In genomic region chr12:52278931-52279682, GRCh38 we compare ENCODE assay signal across 8 cellular contexts. TPM values are rescaled to one million over a fixed set of nuclear protein-coding genes. Genes with fewer than 3 reads are reported as not detected.
A peak's percentile ranks its signal among the peaks of the same experiment; 100 is the strongest.
DNase-seq lines count a peak whose midpoint lies in the region; ATAC-seq, FAIRE-seq and TF ChIP-seq lines count a peak whose summit lies in the region.

No MANE protein-coding gene starts in this region.

- no peak for TF ChIP-seq POLR2A in HepG2 (IDR thresholded peaks at IDR 0.05; ENCODE audit: insufficient read depth in 1 of 2, low read depth in 2 of 2, low read length in 2 of 2)

- no peaks in the 10 kb centered on the region for H3K36me3 Mint-ChIP-seq in activated CD4-positive, alpha-beta T cell treated with anti-CD3 and anti-CD28 coated beads for 36 hours (ENCODE audit: low read depth)

- no peaks in the 10 kb centered on the region for H3K36me3 ChIP-seq in colonic mucosa
- no peaks in the 10 kb centered on the region for H3K36me3 ChIP-seq in HepG2 (replicated peaks in 1 of 2; ENCODE audit: control insufficient read depth in 1 of 2, insufficient read depth in 2 of 2, low read length in 2 of 2)

- TF ChIP-seq EP300 in HepG2 (IDR thresholded peaks at IDR 0.05; ENCODE audit: low read depth in 2 of 2, low read length in 2 of 2): no peak
- TF ChIP-seq EP300 in HepG2 (CRISPR knock-in tag; IDR thresholded peaks at IDR 0.05; ENCODE audit: borderline replicate concordance): no peak

- POLR2A ChIA-PET in activated CD4-positive, alpha-beta T cell treated with anti-CD3 and anti-CD28 coated beads for 36 hours (lab: Charles Lee): no interaction called here
- POLR2A ChIA-PET in HepG2 (lab: Yijun Ruan, JAX): no interaction called here

- DNase-seq in EH (ENCODE audit: low read depth) (peak; percentile 79), NCI-H2196 (lab: John Stamatoyannopoulos, UW; ENCODE audit: unreplicated experiment) (peak; percentile 83), colonic mucosa (peak; percentile 75), HepG2 (ENCODE audit: low spot score) (peak; percentile 21), KG1 (lab: John Stamatoyannopoulos, UW) (no peak)
- peak; percentile 85 for DNase-seq in activated CD4-positive, alpha-beta T cell treated with anti-CD3 and anti-CD28 coated beads for 36 hours
- DNase-seq in stimulated activated CD4-positive, alpha-beta T cell treated with anti-CD3 and anti-CD28 coated beads, Interleukin-4, amount 100 ng/mL, for 1 hour: peak; percentile 76

- no peak overlapping the region for H3K27ac Mint-ChIP-seq in activated CD4-positive, alpha-beta T cell treated with anti-CD3 and anti-CD28 coated beads for 36 hours

- peak overlapping the region; percentile 36; the same call in 1 of the 2 replicates for H3K4me2 ChIP-seq in HepG2 (ENCODE audit: low read depth, low read length)

- H3K27me3 ChIP-seq in colonic mucosa (no peaks in the 10 kb centered on the region), HepG2 (ENCODE audit: control insufficient read depth in 1 of 2, insufficient read depth in 2 of 2, low read length in 2 of 2) (peaks cover 4 to 36% of the 10 kb centered on the region in 2 experiments; a peak in 2 of 5 replicates)

- no peak overlapping the region for H3K4me3 Mint-ChIP-seq in activated CD4-positive, alpha-beta T cell treated with anti-CD3 and anti-CD28 coated beads for 36 hours

- H3K4me3 ChIP-seq in colonic mucosa (no peak overlapping the region), HepG2 (replicated peaks in 1 of 3; ENCODE audit: insufficient read depth in 1 of 3, low read depth in 2 of 3, low read length in 3 of 3) (no peak overlapping the region; a peak in 1 of 6 replicates)

- H3K4me1 ChIP-seq in colonic mucosa: no peaks in the 10 kb centered on the region
- peaks cover 36% of the 10 kb centered on the region for H3K4me1 ChIP-seq in HepG2 (ENCODE audit: insufficient read depth, low read length)

- ATAC-seq in HG02571 (IDR thresholded peaks at IDR 0.05; ENCODE audit: unreplicated experiment) (peak; percentile 53), HepG2 (peak; percentile 98)
- ATAC-seq in activated CD4-positive, alpha-beta T cell treated with anti-CD3 and anti-CD28 coated beads for 36 hours: peak; percentile 99

- in situ Hi-C loops in HepG2 (cut with HindIII; ENCODE audit: extremely low pct_ligation_motif_present, low pct_unique_long_range_greater_than_20kb): no loop called here

- intact Hi-C loops in activated CD4-positive, alpha-beta T cell treated with anti-CD3 and anti-CD28 coated beads for 36 hours (cut with DNase I, micrococcal nuclease): loop anchor here in 1 of 2 experiments (1.0 to 2.0 kb wide), 4 partner anchors 20 to 122 kb away; no protein-coding TSS in a partner anchor
- intact Hi-C loops in colonic mucosa (cut with DNase I) (no loop called here), HepG2 (cut with micrococcal nuclease; ENCODE audit: unreplicated experiment) (no loop called here)

- H3K27me3 Mint-ChIP-seq in activated CD4-positive, alpha-beta T cell treated with anti-CD3 and anti-CD28 coated beads for 36 hours: peaks cover 47% of the 10 kb centered on the region

- TF ChIP-seq CTCF in colonic mucosa (IDR thresholded peaks at IDR 0.05): peak; percentile 97
- TF ChIP-seq CTCF in HepG2 (CRISPR knock-in tag; IDR thresholded peaks at IDR 0.05): peak; percentile 89

- H3K9ac ChIP-seq in colonic mucosa (ENCODE audit: low read depth in 2 of 2, low read length in 2 of 2) (no peak overlapping the region), HepG2 (ENCODE audit: insufficient read depth, low read depth, low read length) (no peak overlapping the region)

- H2AFZ ChIP-seq in HepG2 (ENCODE audit: low read length): no peak overlapping the region

- no peak overlapping the region for H3K27ac ChIP-seq in colonic mucosa
- H3K27ac ChIP-seq in HepG2 (ENCODE audit: extremely low read length, insufficient read depth, low read length): no peak overlapping the region

- peaks cover 3% of the 10 kb centered on the region for H3K4me1 Mint-ChIP-seq in activated CD4-positive, alpha-beta T cell treated with anti-CD3 and anti-CD28 coated beads for 36 hours

- CTCF ChIA-PET in activated CD4-positive, alpha-beta T cell treated with anti-CD3 and anti-CD28 coated beads for 36 hours (lab: Charles Lee): interaction anchor here (0.6 to 4.3 kb wide), 44 partner anchors 9 to 818 kb away, joined by 3 to 29 read pairs (median 4); partner anchors contain the start of genes IGFBP6 and KRT6C
- CTCF ChIA-PET in HepG2 (lab: Yijun Ruan, JAX; ENCODE audit: low intra/inter-chr PET ratio, low total read pairs): interaction anchor here (1.8 kb wide), 1 partner anchor 57 kb away, joined by 4 read pairs; no protein-coding TSS in a partner anchor

- no peaks in the 10 kb centered on the region for H3K79me2 ChIP-seq in HepG2 (ENCODE audit: insufficient read depth, low read length)

- H3K9me3 ChIP-seq in colonic mucosa: no peaks in the 10 kb centered on the region
- H3K9me3 ChIP-seq in HepG2 (ENCODE audit: low read length): no peaks in the 10 kb centered on the region

- WGBS in HepG2 (ENCODE audit: low lambda C conversion rate): 32% methylated on average over 12 of the region's 28 CpGs

- H4K20me1 ChIP-seq in HepG2 (ENCODE audit: insufficient read depth, low read length): no peaks in the 10 kb centered on the region

- BruUV-seq in HepG2 (replicated peaks; lab: Mats Ljungman, UMichigan): no TSS peak

- H3K9me3 Mint-ChIP-seq in activated CD4-positive, alpha-beta T cell treated with anti-CD3 and anti-CD28 coated beads for 36 hours (ENCODE audit: low read depth): no peaks in the 10 kb centered on the region

- no peak for FAIRE-seq in HepG2 (lab: Jason Lieb, UNC)

- TF ChIP-seq RAD21 in HepG2 (CRISPR knock-in tag; IDR thresholded peaks at IDR 0.05): peak; percentile 43; the same call in 1 of the 2 replicates

RNA-seq across cellular contexts. Expression of gene KRT86, which starts 4.7 kb away (rescaled TPM):
- total RNA-seq in activated CD4-positive, alpha-beta T cell treated with anti-CD3 and anti-CD28 coated beads for 36 hours: not detected
- total RNA-seq in colonic mucosa (under 1 TPM in 1 of 2 donors, not detected in 1; 0.16 TPM), HepG2 (2016; rRNA removed; fragmentation: Illumina TruSeq; extraction: Trizol) (not detected in 2 replicates)
- total RNA-seq in HepG2 (2016; cell fraction: cytosol; rRNA removed; fragmentation: Illumina TruSeq; extraction: Trizol; ENCODE audit: low read depth): not detected in 2 replicates
- total RNA-seq in HepG2 (2016; cell fraction: insoluble cytoplasmic fraction; rRNA removed; fragmentation: Illumina TruSeq; extraction: Trizol): not detected in 2 replicates
- not detected in 2 replicates for total RNA-seq in HepG2 (2016; cell fraction: membrane; rRNA removed; fragmentation: Illumina TruSeq; extraction: Trizol)
- total RNA-seq in HepG2 (2016; cell fraction: nucleus; rRNA removed; fragmentation: Illumina TruSeq; extraction: Trizol): not detected in 2 replicates
- polyA plus RNA-seq in HepG2 (2011; rRNA removed): not detected in 2 replicates
- polyA plus RNA-seq in HepG2 (2011; cell fraction: cytosol; rRNA removed): not detected in 2 replicates
- polyA plus RNA-seq in HepG2 (2011; cell fraction: nucleus; rRNA removed): not detected in 2 replicates
- not detected in 2 replicates for polyA plus RNA-seq in HepG2 (2012)
- polyA plus RNA-seq in HepG2 (2016; cell fraction: cytosol; fragmentation: Illumina TruSeq; extraction: Trizol; ENCODE audit: low read depth): not detected in 2 replicates
- polyA plus RNA-seq in HepG2 (2016; cell fraction: insoluble cytoplasmic fraction; fragmentation: Illumina TruSeq; extraction: Trizol; ENCODE audit: low read depth): not detected in 2 replicates
- not detected in 2 replicates for polyA plus RNA-seq in HepG2 (2016; cell fraction: membrane; fragmentation: Illumina TruSeq; extraction: Trizol; ENCODE audit: low read depth)
- polyA plus RNA-seq in HepG2 (2016; cell fraction: nucleus; fragmentation: Illumina TruSeq; extraction: Trizol; ENCODE audit: insufficient read depth, low read depth): not detected in 2 replicates
- polyA minus RNA-seq in HepG2 (2011; rRNA and poly(A)+ RNA removed; ENCODE audit: low replicate concordance): 0.61 TPM in 1 of 2 replicates, not detected in the other
- polyA minus RNA-seq in HepG2 (2011; cell fraction: cytosol; rRNA and poly(A)+ RNA removed): not detected in 2 replicates
- polyA minus RNA-seq in HepG2 (2011; cell fraction: nucleus; rRNA and poly(A)+ RNA removed): not detected in 2 replicates

RNA-seq across cellular contexts. Expression of gene KRT81, which starts 12.2 kb away (rescaled TPM):
- not detected for total RNA-seq in activated CD4-positive, alpha-beta T cell treated with anti-CD3 and anti-CD28 coated beads for 36 hours
- total RNA-seq in colonic mucosa (under 1 TPM in 1 of 2 donors, not detected in 1; 0.77 TPM), HepG2 (2016; rRNA removed; fragmentation: Illumina TruSeq; extraction: Trizol) (not detected in 2 replicates)
- total RNA-seq in HepG2 (2016; cell fraction: cytosol; rRNA removed; fragmentation: Illumina TruSeq; extraction: Trizol; ENCODE audit: low read depth): not detected in 2 replicates
- not detected in 2 replicates for total RNA-seq in HepG2 (2016; cell fraction: insoluble cytoplasmic fraction; rRNA removed; fragmentation: Illumina TruSeq; extraction: Trizol)
- total RNA-seq in HepG2 (2016; cell fraction: membrane; rRNA removed; fragmentation: Illumina TruSeq; extraction: Trizol): not detected in 2 replicates
- total RNA-seq in HepG2 (2016; cell fraction: nucleus; rRNA removed; fragmentation: Illumina TruSeq; extraction: Trizol): not detected in 2 replicates
- polyA plus RNA-seq in HepG2 (2011; rRNA removed): not detected in 2 replicates
- polyA plus RNA-seq in HepG2 (2011; cell fraction: cytosol; rRNA removed): 0.03 TPM in 1 of 2 replicates, not detected in the other
- polyA plus RNA-seq in HepG2 (2011; cell fraction: nucleus; rRNA removed): not detected in 2 replicates
- polyA plus RNA-seq in HepG2 (2012): not detected in 2 replicates
- 0.08 TPM in 1 of 2 replicates, not detected in the other for polyA plus RNA-seq in HepG2 (2016; cell fraction: cytosol; fragmentation: Illumina TruSeq; extraction: Trizol; ENCODE audit: low read depth)
- not detected in 2 replicates for polyA plus RNA-seq in HepG2 (2016; cell fraction: insoluble cytoplasmic fraction; fragmentation: Illumina TruSeq; extraction: Trizol; ENCODE audit: low read depth)
- polyA plus RNA-seq in HepG2 (2016; cell fraction: membrane; fragmentation: Illumina TruSeq; extraction: Trizol; ENCODE audit: low read depth): not detected in 2 replicates
- not detected in 2 replicates for polyA plus RNA-seq in HepG2 (2016; cell fraction: nucleus; fragmentation: Illumina TruSeq; extraction: Trizol; ENCODE audit: insufficient read depth, low read depth)
- 0.23 TPM in 1 of 2 replicates, not detected in the other for polyA minus RNA-seq in HepG2 (2011; rRNA and poly(A)+ RNA removed; ENCODE audit: low replicate concordance)
- polyA minus RNA-seq in HepG2 (2011; cell fraction: cytosol; rRNA and poly(A)+ RNA removed): not detected in 2 replicates
- polyA minus RNA-seq in HepG2 (2011; cell fraction: nucleus; rRNA and poly(A)+ RNA removed): not detected in 2 replicates

RNA-seq across cellular contexts. Expression of gene KRT83, which starts 42.1 kb away (rescaled TPM):
- total RNA-seq in activated CD4-positive, alpha-beta T cell treated with anti-CD3 and anti-CD28 coated beads for 36 hours: not detected
- total RNA-seq in colonic mucosa (not detected), HepG2 (2016; rRNA removed; fragmentation: Illumina TruSeq; extraction: Trizol) (not detected in 2 replicates)
- not detected in 2 replicates for total RNA-seq in HepG2 (2016; cell fraction: cytosol; rRNA removed; fragmentation: Illumina TruSeq; extraction: Trizol; ENCODE audit: low read depth)
- total RNA-seq in HepG2 (2016; cell fraction: insoluble cytoplasmic fraction; rRNA removed; fragmentation: Illumina TruSeq; extraction: Trizol): not detected in 2 replicates
- not detected in 2 replicates for total RNA-seq in HepG2 (2016; cell fraction: membrane; rRNA removed; fragmentation: Illumina TruSeq; extraction: Trizol)
- not detected in 2 replicates for total RNA-seq in HepG2 (2016; cell fraction: nucleus; rRNA removed; fragmentation: Illumina TruSeq; extraction: Trizol)
- polyA plus RNA-seq in HepG2 (2011; rRNA removed): not detected in 2 replicates
- polyA plus RNA-seq in HepG2 (2011; cell fraction: cytosol; rRNA removed): not detected in 2 replicates
- not detected in 2 replicates for polyA plus RNA-seq in HepG2 (2011; cell fraction: nucleus; rRNA removed)
- polyA plus RNA-seq in HepG2 (2012): not detected in 2 replicates
- polyA plus RNA-seq in HepG2 (2016; cell fraction: cytosol; fragmentation: Illumina TruSeq; extraction: Trizol; ENCODE audit: low read depth): not detected in 2 replicates
- polyA plus RNA-seq in HepG2 (2016; cell fraction: insoluble cytoplasmic fraction; fragmentation: Illumina TruSeq; extraction: Trizol; ENCODE audit: low read depth): not detected in 2 replicates
- not detected in 2 replicates for polyA plus RNA-seq in HepG2 (2016; cell fraction: membrane; fragmentation: Illumina TruSeq; extraction: Trizol; ENCODE audit: low read depth)
- polyA plus RNA-seq in HepG2 (2016; cell fraction: nucleus; fragmentation: Illumina TruSeq; extraction: Trizol; ENCODE audit: insufficient read depth, low read depth): not detected in 2 replicates
- 0.98 TPM in 1 of 2 replicates, not detected in the other for polyA minus RNA-seq in HepG2 (2011; rRNA and poly(A)+ RNA removed; ENCODE audit: low replicate concordance)
- polyA minus RNA-seq in HepG2 (2011; cell fraction: cytosol; rRNA and poly(A)+ RNA removed): not detected in 2 replicates
- polyA minus RNA-seq in HepG2 (2011; cell fraction: nucleus; rRNA and poly(A)+ RNA removed): not detected in 2 replicates

RNA-seq across cellular contexts. Expression of gene KRT7, which starts 46.1 kb away (rescaled TPM):
- total RNA-seq in activated CD4-positive, alpha-beta T cell treated with anti-CD3 and anti-CD28 coated beads for 36 hours: 1 to 10 TPM; 3.4 to 3.9 TPM
- total RNA-seq in colonic mucosa (1 to 10 TPM; 2.1 to 4.0 TPM), HepG2 (2016; rRNA removed; fragmentation: Illumina TruSeq; extraction: Trizol) (not detected in 2 replicates)
- not detected in 2 replicates for total RNA-seq in HepG2 (2016; cell fraction: cytosol; rRNA removed; fragmentation: Illumina TruSeq; extraction: Trizol; ENCODE audit: low read depth)
- not detected in 2 replicates for total RNA-seq in HepG2 (2016; cell fraction: insoluble cytoplasmic fraction; rRNA removed; fragmentation: Illumina TruSeq; extraction: Trizol)
- total RNA-seq in HepG2 (2016; cell fraction: membrane; rRNA removed; fragmentation: Illumina TruSeq; extraction: Trizol): 0.31 TPM in 1 of 2 replicates, not detected in the other
- not detected in 2 replicates for total RNA-seq in HepG2 (2016; cell fraction: nucleus; rRNA removed; fragmentation: Illumina TruSeq; extraction: Trizol)
- 0.83 TPM in 1 of 2 replicates, not detected in the other for polyA plus RNA-seq in HepG2 (2011; rRNA removed)
- 0.47 and 1.2 TPM in 2 replicates for polyA plus RNA-seq in HepG2 (2011; cell fraction: cytosol; rRNA removed)
- not detected in 2 replicates for polyA plus RNA-seq in HepG2 (2011; cell fraction: nucleus; rRNA removed)
- polyA plus RNA-seq in HepG2 (2012): not detected in 2 replicates
- 0.34 TPM in 1 of 2 replicates, not detected in the other for polyA plus RNA-seq in HepG2 (2016; cell fraction: cytosol; fragmentation: Illumina TruSeq; extraction: Trizol; ENCODE audit: low read depth)
- not detected in 2 replicates for polyA plus RNA-seq in HepG2 (2016; cell fraction: insoluble cytoplasmic fraction; fragmentation: Illumina TruSeq; extraction: Trizol; ENCODE audit: low read depth)
- not detected in 2 replicates for polyA plus RNA-seq in HepG2 (2016; cell fraction: membrane; fragmentation: Illumina TruSeq; extraction: Trizol; ENCODE audit: low read depth)
- not detected in 2 replicates for polyA plus RNA-seq in HepG2 (2016; cell fraction: nucleus; fragmentation: Illumina TruSeq; extraction: Trizol; ENCODE audit: insufficient read depth, low read depth)
- polyA minus RNA-seq in HepG2 (2011; rRNA and poly(A)+ RNA removed; ENCODE audit: low replicate concordance): 646 TPM in 1 of 2 replicates, not detected in the other
- 4.2 and 7.9 TPM in 2 replicates for polyA minus RNA-seq in HepG2 (2011; cell fraction: cytosol; rRNA and poly(A)+ RNA removed)
- 1.5 and 2.7 TPM in 2 replicates for polyA minus RNA-seq in HepG2 (2011; cell fraction: nucleus; rRNA and poly(A)+ RNA removed)
